Comparison of ENCODE assay signal across 7 cellular contexts in the genomic region with DNA sequence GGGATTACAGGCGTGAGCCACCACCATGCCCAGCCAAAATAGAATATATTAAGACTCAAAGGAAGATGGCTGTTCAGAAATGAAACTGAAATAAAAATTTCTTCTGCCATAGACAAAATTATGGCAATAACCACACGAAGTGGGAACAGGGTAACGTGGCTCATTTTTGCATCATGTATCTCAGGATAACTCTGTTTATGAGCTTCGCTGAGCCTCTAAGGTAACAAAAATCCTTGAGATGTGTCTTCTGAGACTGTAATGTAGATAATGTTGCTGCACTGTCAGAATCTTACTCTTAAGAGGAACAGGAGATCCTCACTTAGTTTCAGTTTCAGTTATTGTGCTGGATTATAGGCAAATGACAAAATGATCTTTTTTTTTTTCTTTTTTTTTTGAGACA.
DNase-seq lines count a peak whose midpoint lies in the region; ATAC-seq and TF ChIP-seq lines count a peak whose summit lies in the region.

No MANE protein-coding gene starts in this region.

- no peaks in the 10 kb centered on the region for H3K79me2 ChIP-seq in osteoblast (ENCODE audit: insufficient read depth, low read length)

- H3K27ac ChIP-seq in osteoblast (ENCODE audit: low read depth, low read length) (no peak overlapping the region), endodermal cell (ENCODE audit: low read depth, low read length) (no peak overlapping the region), RWPE1 (no peak overlapping the region)

- no peak overlapping the region for H3K4me3 Mint-ChIP-seq in endodermal cell

- CTCF ChIA-PET in RWPE1 (lab: Yijun Ruan, JAX) = no interaction called here

- H2AFZ ChIP-seq in osteoblast (ENCODE audit: low read length) = peak overlapping the region; percentile 53

- ATAC-seq in GM19023 (IDR thresholded peaks at IDR 0.05; ENCODE audit: unreplicated experiment) (peak; percentile 82), HG02759 (IDR thresholded peaks at IDR 0.05; ENCODE audit: unreplicated experiment) (peak; percentile 83)

- no peak overlapping the region for H3K27ac Mint-ChIP-seq in endodermal cell

- H4K20me1 ChIP-seq in osteoblast (ENCODE audit: insufficient read depth, low read length) = no peaks in the 10 kb centered on the region

- H3K9ac ChIP-seq in endodermal cell (ENCODE audit: extremely low read depth, low read length, poor library complexity, severe bottlenecking) = no peak overlapping the region

- WGBS in endodermal cell (ENCODE audit: insufficient coverage in 1 of 2, insufficient read length in 1 of 2), 2 experiments = 90 to 92% methylated on average over 4 of the region's 4 CpGs

- no peaks in the 10 kb centered on the region for H3K9me3 ChIP-seq in osteoblast (ENCODE audit: low read depth, low read length)
- H3K9me3 ChIP-seq in endodermal cell (ENCODE audit: control insufficient read depth, low read length) = no peaks in the 10 kb centered on the region

- H3K27me3 ChIP-seq in osteoblast (ENCODE audit: insufficient read depth, low read length) (peaks cover 19% of the 10 kb centered on the region), endodermal cell (ENCODE audit: control insufficient read depth, insufficient read depth, low read length, poor library complexity, severe bottlenecking) (no peaks in the 10 kb centered on the region)

- H3K36me3 ChIP-seq in osteoblast (ENCODE audit: insufficient read depth, low read length) (no peaks in the 10 kb centered on the region), endodermal cell (ENCODE audit: control insufficient read depth, insufficient read depth, low read length) (no peaks in the 10 kb centered on the region)

- peaks cover 33% of the 10 kb centered on the region for H3K4me1 Mint-ChIP-seq in endodermal cell

- TF ChIP-seq CTCF in osteoblast (IDR thresholded peaks at IDR 0.05; ENCODE audit: extremely low read depth, low read depth, low read length) = no peak
- TF ChIP-seq CTCF in endodermal cell (conservative IDR thresholded peaks at IDR 0.05) = no peak
- TF ChIP-seq CTCF in RWPE1 (conservative IDR thresholded peaks at IDR 0.05; ENCODE audit: low read depth) = no peak

- H3K27me3 Mint-ChIP-seq in endodermal cell (ENCODE audit: insufficient read depth) = peaks cover 4% of the 10 kb centered on the region

- H3K4me3 ChIP-seq in osteoblast (ENCODE audit: insufficient read depth, low read length) = no peak overlapping the region
- H3K4me3 ChIP-seq in endodermal cell (ENCODE audit: low read length) = no peak overlapping the region

- H3K9me3 Mint-ChIP-seq in endodermal cell = no peaks in the 10 kb centered on the region

- DNase-seq in NAMALWA (ENCODE audit: low spot score) (peak; percentile 69), osteoblast (ENCODE audit: insufficient read length, low spot score, missing footprints) (no peak), endodermal cell (no peak), RWPE1 (ENCODE audit: low spot score) (no peak), hippocampal formation (lab: John Stamatoyannopoulos, UW) (no peak)

- peaks cover 16% of the 10 kb centered on the region for H3K4me1 ChIP-seq in osteoblast (ENCODE audit: insufficient read depth, low read length)
- peaks cover 13% of the 10 kb centered on the region for H3K4me1 ChIP-seq in endodermal cell (ENCODE audit: control insufficient read depth, insufficient read depth, low read length)

- peaks cover 1% of the 10 kb centered on the region for H3K36me3 Mint-ChIP-seq in endodermal cell (ENCODE audit: low read depth)

- no peak overlapping the region for H3K4me2 ChIP-seq in osteoblast (ENCODE audit: insufficient read depth, low read length)

- POLR2A ChIA-PET in RWPE1 (lab: Yijun Ruan, JAX; ENCODE audit: low non-redundant PET) = no interaction called here
